ENCODE assay signal across 16 cellular contexts in the genomic region with DNA sequence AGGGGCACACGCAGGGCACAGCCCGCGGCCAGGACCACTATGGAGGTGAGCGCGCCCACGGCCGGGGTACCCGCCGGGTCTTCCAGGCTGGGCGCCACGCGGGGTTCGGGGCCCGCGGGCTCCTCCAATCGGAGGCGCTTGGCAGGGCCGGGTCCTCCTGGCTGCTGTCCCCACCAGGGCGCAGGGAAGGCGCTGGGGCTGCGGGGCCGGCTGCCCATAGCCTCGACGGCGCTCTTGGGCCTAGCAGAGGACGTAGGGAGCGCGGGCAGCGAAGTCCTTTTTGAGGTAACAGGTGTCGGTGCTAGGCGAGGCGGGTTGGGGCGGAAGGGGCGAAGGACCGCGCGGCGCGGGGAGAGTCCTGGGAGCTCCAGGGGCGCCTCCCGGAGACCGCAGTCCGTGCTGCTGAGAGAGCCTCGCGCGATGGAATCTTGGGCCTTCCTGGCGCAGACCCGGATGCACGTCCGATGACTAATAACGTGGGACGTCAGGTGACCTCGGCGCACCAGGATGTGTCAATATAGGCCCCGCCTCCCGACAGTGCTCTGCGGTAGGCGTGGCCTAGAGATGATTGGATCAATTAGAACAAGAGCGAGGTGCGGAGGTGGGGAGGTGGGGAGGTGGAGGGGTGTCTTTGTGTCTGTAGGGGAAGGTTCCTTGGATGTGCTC. TPM values are rescaled to one million over a fixed set of nuclear protein-coding genes. Genes with fewer than 3 reads are reported as not detected.
DNase-seq lines count a peak whose midpoint lies in the region; ATAC-seq and TF ChIP-seq lines count a peak whose summit lies in the region.
"Had no signal": no experiment of that assay in that cellular context is flagged by ENCODE, and none has a peak within 500 bp of the region (broad histone marks: within the 10 kb centered on the region; RNA-seq: fewer than 3 reads in every experiment).

A gene (minus strand): TSS at position 218 of the 666 bp plus-strand sequence. CDS start 0 bp downstream, at position 218.

- H3K4me1 Mint-ChIP-seq in stimulated activated naive CD8-positive, alpha-beta T cell treated with anti-CD3 and anti-CD28 coated beads, Interleukin-15, amount 100 ng/mL, for 72 hours = no peaks in the 10 kb centered on the region
- H3K4me1 Mint-ChIP-seq in stimulated activated naive B cell treated with anti-CD40 and anti-IgM and Interleukin-4, amounts not matched to agents 10 μg/mL and 1 μg/mL and 100 μg/mL, for 72 hours = no peaks in the 10 kb centered on the region
- H3K4me1 Mint-ChIP-seq: B cell, H9 had no signal

- no peak within 1 kb of the TSS for H3K4me3 Mint-ChIP-seq in stimulated activated naive CD8-positive, alpha-beta T cell treated with anti-CD3 and anti-CD28 coated beads, Interleukin-15, amount 100 ng/mL, for 72 hours
- H3K4me3 Mint-ChIP-seq in stimulated activated naive B cell treated with anti-CD40 and anti-IgM and Interleukin-4, amounts not matched to agents 10 μg/mL and 1 μg/mL and 100 μg/mL, for 72 hours = no peak within 1 kb of the TSS
- H3K4me3 Mint-ChIP-seq: B cell; CD8-positive, alpha-beta T cell; H9 had no signal

- no peak for TF ChIP-seq CTCF in upper lobe of right lung (IDR thresholded peaks at IDR 0.05)

- H3K36me3 ChIP-seq in upper lobe of right lung = no peaks in the 10 kb centered on the region
- H3K36me3 ChIP-seq: BLaER1 treated with 17β-estradiol and CSF1 and Interleukin-3, amounts not matched to agents 10 nM and 100 nM had no signal

- intact Hi-C loops in posterior vena cava (cut with DNase I) (no loop called here), upper lobe of right lung (cut with DNase I) (no loop called here)

- no peak within 1 kb of the TSS for H3K4me3 ChIP-seq in upper lobe of right lung
- H3K4me3 ChIP-seq: BLaER1 treated with 17β-estradiol and CSF1 and Interleukin-3, amounts not matched to agents 10 nM and 100 nM had no signal

- H3K27ac ChIP-seq in upper lobe of right lung = no peak within 1 kb of the TSS
- H3K27ac ChIP-seq: BLaER1 treated with 17β-estradiol and CSF1 and Interleukin-3, amounts not matched to agents 10 nM and 100 nM had no signal

- peaks cover 12% of the 10 kb centered on the region for H3K27me3 Mint-ChIP-seq in stimulated activated naive CD8-positive, alpha-beta T cell treated with anti-CD3 and anti-CD28 coated beads, Interleukin-15, amount 100 ng/mL, for 72 hours
- H3K27me3 Mint-ChIP-seq in stimulated activated naive B cell treated with anti-CD40 and anti-IgM and Interleukin-4, amounts not matched to agents 10 μg/mL and 1 μg/mL and 100 μg/mL, for 72 hours = peaks cover 0 to 4% of the 10 kb centered on the region in 2 donors
- H3K27me3 Mint-ChIP-seq: B cell had no signal

- H3K27ac Mint-ChIP-seq in stimulated activated naive CD8-positive, alpha-beta T cell treated with anti-CD3 and anti-CD28 coated beads, Interleukin-15, amount 100 ng/mL, for 72 hours = no peak within 1 kb of the TSS
- no peak within 1 kb of the TSS for H3K27ac Mint-ChIP-seq in stimulated activated naive B cell treated with anti-CD40 and anti-IgM and Interleukin-4, amounts not matched to agents 10 μg/mL and 1 μg/mL and 100 μg/mL, for 72 hours
- H3K27ac Mint-ChIP-seq: B cell; CD8-positive, alpha-beta T cell; H9 had no signal

- peaks cover 7 to 37% of the 10 kb centered on the region in 2 donors for H3K9me3 Mint-ChIP-seq in stimulated activated naive CD8-positive, alpha-beta T cell treated with anti-CD3 and anti-CD28 coated beads, Interleukin-15, amount 100 ng/mL, for 72 hours
- H3K9me3 Mint-ChIP-seq in stimulated activated naive B cell treated with anti-CD40 and anti-IgM and Interleukin-4, amounts not matched to agents 10 μg/mL and 1 μg/mL and 100 μg/mL, for 72 hours = peaks cover 16 to 24% of the 10 kb centered on the region in 2 donors

- no peaks in the 10 kb centered on the region for H3K9me3 ChIP-seq in upper lobe of right lung

- no peak for DNase-seq in stimulated activated naive CD8-positive, alpha-beta T cell treated with anti-CD3 and anti-CD28 coated beads, Interleukin-15, amount 100 ng/mL, for 72 hours
- no peak for DNase-seq in stimulated activated naive CD8-positive, alpha-beta T cell treated with anti-CD3 and anti-CD28 coated beads, Interleukin-15, Interleukin-2, amounts not matched to agents 100 U/mL and 50 U/mL, for 24 hours
- peak; percentile 77 for DNase-seq in posterior vena cava (ENCODE audit: low spot score)
- no peak for DNase-seq in upper lobe of right lung
- DNase-seq in stimulated activated naive B cell treated with anti-CD40 and anti-IgM and Interleukin-4, amounts not matched to agents 10 μg/mL and 1 μg/mL and 100 μg/mL, for 72 hours = no peak
- DNase-seq in NCI-H524 treated with DMSO at 0.1 percent for 48 hours (lab: John Stamatoyannopoulos, UW) = no peak
- DNase-seq: Calu3; CD8-positive, alpha-beta T cell; DMS79 treated with DMSO at 0.1 percent for 48 hours; GF-D8; GOT3; H9 had no signal

- ATAC-seq in stimulated activated naive CD8-positive, alpha-beta T cell treated with anti-CD3 and anti-CD28 coated beads, Interleukin-15, amount 100 ng/mL, for 72 hours = peak; percentile 39
- no peak for ATAC-seq in stimulated activated naive CD8-positive, alpha-beta T cell treated with anti-CD3 and anti-CD28 coated beads, Interleukin-15, Interleukin-2, amounts not matched to agents 100 U/mL and 50 U/mL, for 24 hours
- peak; percentile 32 for ATAC-seq in upper lobe of right lung
- ATAC-seq in stimulated activated naive B cell treated with anti-CD40 and anti-IgM and Interleukin-4, amounts not matched to agents 10 μg/mL and 1 μg/mL and 100 μg/mL, for 72 hours (replicated peaks) = no peak
- ATAC-seq: CD8-positive, alpha-beta T cell; HepG2 had no signal

- no peaks in the 10 kb centered on the region for H3K27me3 ChIP-seq in upper lobe of right lung
- H3K27me3 ChIP-seq: BLaER1 treated with 17β-estradiol and CSF1 and Interleukin-3, amounts not matched to agents 10 nM and 100 nM had no signal

- peaks cover 0 to 4% of the 10 kb centered on the region in 2 donors for H3K36me3 Mint-ChIP-seq in stimulated activated naive B cell treated with anti-CD40 and anti-IgM and Interleukin-4, amounts not matched to agents 10 μg/mL and 1 μg/mL and 100 μg/mL, for 72 hours
- H3K36me3 Mint-ChIP-seq: CD8-positive, alpha-beta T cell had no signal

- no peaks in the 10 kb centered on the region for H3K4me1 ChIP-seq in upper lobe of right lung
- H3K4me1 ChIP-seq: BLaER1 treated with 17β-estradiol and CSF1 and Interleukin-3, amounts not matched to agents 10 nM and 100 nM had no signal

RNA-seq across cellular contexts. Expression of the gene that starts here (rescaled TPM):
- not detected for total RNA-seq in posterior vena cava
- not detected for total RNA-seq in upper lobe of right lung
- total RNA-seq: A172; B cell; Calu3; CD8-positive, alpha-beta T cell; H9; HepG2 had no signal

Comparison
In these comparisons a context has a peak if more than half of its experiments do, and no peak if none do; other contexts are left out.
1. Peak in DNase-seq in posterior vena cava; RNA of the gene not detected or under 1 TPM.
2. Peak in ATAC-seq in upper lobe of right lung; RNA of the gene not detected or under 1 TPM.